ENCODE assay signal across 10 cellular contexts in genomic region chr1:65418522-65419185, GRCh38. TPM values are rescaled to one million over a fixed set of nuclear protein-coding genes. Genes with fewer than 3 reads are reported as not detected.
DNase-seq lines count a peak whose midpoint lies in the region; ATAC-seq, FAIRE-seq and TF ChIP-seq lines count a peak whose summit lies in the region.
"Had no signal": no experiment of that assay in that cellular context is flagged by ENCODE, and none has a peak within 500 bp of the region (broad histone marks: within the 10 kb centered on the region; RNA-seq: fewer than 3 reads in every experiment).

No MANE protein-coding gene starts in this region.

- H3K9me3 Mint-ChIP-seq in IgD-negative memory B cell = no peaks in the 10 kb centered on the region
- peaks cover 0 to 2% (median 0%) of the 10 kb centered on the region in 11 donors for H3K9me3 Mint-ChIP-seq in naive thymus-derived CD4-positive, alpha-beta T cell
- H3K9me3 Mint-ChIP-seq: immature natural killer cell had no signal

- no peak for FAIRE-seq in bronchial epithelial cell (lab: Jason Lieb, UNC)

- intact Hi-C loops in naive thymus-derived CD4-positive, alpha-beta T cell (cut with micrococcal nuclease) = no loop called here

- H3K36me3 ChIP-seq in bronchial epithelial cell (ENCODE audit: control insufficient read depth, insufficient read depth, low read length) = no peaks in the 10 kb centered on the region
- peaks cover 0 to 4% (median 0%) of the 10 kb centered on the region in 3 experiments for H3K36me3 ChIP-seq in naive thymus-derived CD4-positive, alpha-beta T cell (ENCODE audit: control insufficient read depth in 2 of 3, insufficient read depth in 3 of 3, low read length in 3 of 3)

- TF ChIP-seq CTCF in bronchial epithelial cell (IDR thresholded peaks at IDR 0.05; ENCODE audit: insufficient read depth, low read length, severe bottlenecking) = no peak

- H3K9me3 ChIP-seq in naive thymus-derived CD4-positive, alpha-beta T cell (ENCODE audit: control insufficient read depth in 2 of 3, low read length in 3 of 3) = no peaks in the 10 kb centered on the region

- no peak for ATAC-seq in naive thymus-derived CD4-positive, alpha-beta T cell
- ATAC-seq in HG02973 (IDR thresholded peaks at IDR 0.05; ENCODE audit: unreplicated experiment) = no peak

- peak overlapping the region; percentile 74 for H3K27ac ChIP-seq in naive thymus-derived CD4-positive, alpha-beta T cell (ENCODE audit: low read depth, low read length)

- DNase-seq in EH (ENCODE audit: low read depth) (peak; percentile 30), bronchial epithelial cell (ENCODE audit: low read depth) (peak; percentile 71), NCI-H345 (lab: John Stamatoyannopoulos, UW) (no peak), AG20443 (ENCODE audit: low spot score) (no peak), NAMALWA (ENCODE audit: low spot score) (no peak)
- DNase-seq in naive thymus-derived CD4-positive, alpha-beta T cell = no peak
- DNase-seq: Calu3, immature natural killer cell had no signal

- no peak overlapping the region for H3K4me3 ChIP-seq in bronchial epithelial cell (ENCODE audit: low read depth, low read length)
- no peak overlapping the region for H3K4me3 ChIP-seq in naive thymus-derived CD4-positive, alpha-beta T cell (ENCODE audit: low read length)

- CTCF ChIA-PET in naive thymus-derived CD4-positive, alpha-beta T cell (lab: Charles Lee) = interaction anchor here (0.5 to 1.1 kb wide), 2 partner anchors 11 to 40 kb away, joined by 3 to 4 read pairs; no protein-coding TSS in a partner anchor

- H3K27me3 ChIP-seq in bronchial epithelial cell (ENCODE audit: control insufficient read depth, insufficient read depth, low read length) = no peaks in the 10 kb centered on the region
- no peaks in the 10 kb centered on the region for H3K27me3 ChIP-seq in naive thymus-derived CD4-positive, alpha-beta T cell (ENCODE audit: control insufficient read depth in 2 of 2, insufficient read depth in 2 of 2, low read length in 2 of 2)

- peaks cover 2% of the 10 kb centered on the region for H3K27me3 Mint-ChIP-seq in IgD-negative memory B cell
- peaks cover 0 to 15% (median 0%) of the 10 kb centered on the region in 5 donors for H3K27me3 Mint-ChIP-seq in naive thymus-derived CD4-positive, alpha-beta T cell

- peaks cover 0 to 8% of the 10 kb centered on the region in 2 donors for H3K4me1 ChIP-seq in naive thymus-derived CD4-positive, alpha-beta T cell (ENCODE audit: control insufficient read depth in 2 of 2, insufficient read depth in 2 of 2, low read length in 2 of 2)

- H3K36me3 Mint-ChIP-seq in IgD-negative memory B cell = no peaks in the 10 kb centered on the region
- H3K36me3 Mint-ChIP-seq in naive thymus-derived CD4-positive, alpha-beta T cell = no peaks in the 10 kb centered on the region
- H3K36me3 Mint-ChIP-seq: immature natural killer cell had no signal

- POLR2A ChIA-PET in naive thymus-derived CD4-positive, alpha-beta T cell (lab: Charles Lee) = interaction anchor here (1.7 kb wide), 1 partner anchor 153 kb away, joined by 12 read pairs; no protein-coding TSS in a partner anchor

- peak overlapping the region in 2 of 3 donors; percentile 39 to 76 for H3K27ac Mint-ChIP-seq in IgD-negative memory B cell
- H3K27ac Mint-ChIP-seq in naive thymus-derived CD4-positive, alpha-beta T cell = peak overlapping the region in 6 of 9 donors; percentile 34 to 96 (median 90)

- peaks cover 7 to 8% (median 8%) of the 10 kb centered on the region in 3 donors for H3K4me1 Mint-ChIP-seq in IgD-negative memory B cell
- H3K4me1 Mint-ChIP-seq in naive thymus-derived CD4-positive, alpha-beta T cell = peaks cover 0 to 20% (median 13%) of the 10 kb centered on the region in 7 donors

- H3K4me3 Mint-ChIP-seq in IgD-negative memory B cell = peak overlapping the region in 1 of 4 donors; percentile 4
- peak overlapping the region in 3 of 10 donors; percentile 32 to 56 (median 51) for H3K4me3 Mint-ChIP-seq in naive thymus-derived CD4-positive, alpha-beta T cell

RNA-seq across cellular contexts. Expression of gene LEPR, which starts 1.8 kb away (rescaled TPM):
- polyA plus RNA-seq in IgD-negative memory B cell = 0.40 TPM
- 9.5 and 15.5 TPM in 2 replicates for total RNA-seq in bronchial epithelial cell
- 1 to 10 TPM; 1.2 to 3.0 (median 1.8) TPM for total RNA-seq in naive thymus-derived CD4-positive, alpha-beta T cell
- 1 to 10 TPM; 2.0 TPM for polyA plus RNA-seq in naive thymus-derived CD4-positive, alpha-beta T cell

RNA-seq across cellular contexts. Expression of gene LEPROT, which starts 1.8 kb away (rescaled TPM):
- polyA plus RNA-seq in IgD-negative memory B cell = 6.9 TPM
- 27.9 and 37.4 TPM in 2 replicates for total RNA-seq in bronchial epithelial cell
- 10 to 100 TPM; 20.8 to 26.3 (median 26.0) TPM for total RNA-seq in naive thymus-derived CD4-positive, alpha-beta T cell
- polyA plus RNA-seq in naive thymus-derived CD4-positive, alpha-beta T cell = 10 to 100 TPM; 11.8 to 15.2 TPM

Comparison
In these comparisons a context has a peak if more than half of its experiments do, and no peak if none do; other contexts are left out.
1. DNase-seq: peak in EH (single experiment) and bronchial epithelial cell (single experiment); none in naive thymus-derived CD4-positive, alpha-beta T cell (0 of 9), NCI-H345 (single experiment), AG20443 (single experiment) and NAMALWA (single experiment).